ENCODE assay signal across 21 cellular contexts in the genomic region with DNA sequence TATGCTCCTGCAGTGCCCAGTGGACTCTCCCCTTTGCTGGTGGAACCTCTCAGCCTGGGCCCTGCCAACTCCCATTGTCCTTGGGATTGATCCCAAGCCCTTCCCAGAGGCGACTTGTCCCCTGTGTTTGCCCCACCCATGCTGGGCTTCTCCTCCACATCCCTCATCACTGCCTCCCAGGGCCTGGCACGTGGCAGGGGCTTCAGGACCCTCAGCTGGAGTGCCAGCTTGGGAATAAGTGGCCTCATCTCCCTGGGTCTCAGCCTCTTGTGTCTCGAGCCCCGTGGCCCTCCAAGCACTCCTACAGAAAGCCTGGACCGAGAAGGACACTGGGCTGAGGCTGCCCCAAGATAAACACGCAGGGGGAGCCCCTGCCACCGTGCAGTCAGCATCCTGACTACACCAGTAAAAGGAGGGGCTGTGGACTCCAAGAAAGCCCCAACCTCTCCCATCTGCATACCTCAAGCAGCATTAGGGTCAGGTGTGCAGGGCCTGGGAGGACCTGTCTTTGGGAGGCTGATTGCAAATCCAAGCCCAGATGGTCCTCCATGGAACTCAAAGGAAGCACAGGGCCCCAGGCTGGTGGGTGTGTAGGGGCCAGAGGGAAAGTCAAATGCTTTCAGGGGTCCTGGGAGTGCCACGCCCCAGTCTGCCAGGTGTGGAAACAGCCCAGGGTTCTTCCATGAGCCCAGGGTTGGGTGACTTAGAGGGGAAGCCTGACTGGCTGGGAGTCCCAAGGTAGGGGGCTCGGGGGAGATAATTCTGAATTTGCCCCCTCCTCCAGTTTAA. TPM values are rescaled to one million over a fixed set of nuclear protein-coding genes. Genes with fewer than 3 reads are reported as not detected.
DNase-seq lines count a peak whose midpoint lies in the region; ATAC-seq, FAIRE-seq and TF ChIP-seq lines count a peak whose summit lies in the region.
"Had no signal": no experiment of that assay in that cellular context is flagged by ENCODE, and none has a peak within 500 bp of the region (broad histone marks: within the 10 kb centered on the region; RNA-seq: fewer than 3 reads in every experiment).

No MANE protein-coding gene starts in this region.

- TF ChIP-seq EP300 in K562 (IDR thresholded peaks at IDR 0.05; ENCODE audit: low read length) = no peak

- H3K9me3 ChIP-seq in K562 (replicated peaks; ENCODE audit: control insufficient read depth, insufficient read depth, low read depth, low read length) = no peaks in the 10 kb centered on the region
- H3K9me3 ChIP-seq: ovary, SJCRH30 had no signal

- peaks cover 28 to 79% of the 10 kb centered on the region in 2 experiments; a peak in 4 of 5 replicates for H3K27me3 ChIP-seq in K562 (ENCODE audit: control insufficient read depth in 2 of 2, insufficient read depth in 2 of 2, low read length in 2 of 2)
- H3K27me3 ChIP-seq: gastrocnemius medialis, ovary, SJCRH30 had no signal

- no peaks in the 10 kb centered on the region for H3K36me3 Mint-ChIP-seq in osteocyte (ENCODE audit: unreplicated experiment)
- H3K36me3 Mint-ChIP-seq: activated naive CD8-positive, alpha-beta T cell treated with anti-CD3 and anti-CD28 coated beads for 36 hours had no signal

- POLR2A ChIA-PET in K562 (lab: Yijun Ruan, JAX) = interaction anchor here (1.4 to 9.0 kb wide), 4 partner anchors 11 to 23 kb away, joined by 3 to 100 read pairs (median 11); a partner anchor contains a TSS

- H3K27ac Mint-ChIP-seq in osteocyte (ENCODE audit: unreplicated experiment) = no peak overlapping the region
- H3K27ac Mint-ChIP-seq: activated naive CD8-positive, alpha-beta T cell treated with anti-CD3 and anti-CD28 coated beads for 36 hours; T-helper 2 cell treated with Interferon-gamma antibody and Interleukin-4, amounts not matched to agents 5 μg/mL and 100 μg/mL, for 36 hours had no signal

- H3K9me1 ChIP-seq in K562 (ENCODE audit: control insufficient read depth, insufficient read depth, low read length) = no peaks in the 10 kb centered on the region

- no peak for ATAC-seq in K562
- ATAC-seq in HG02973 (IDR thresholded peaks at IDR 0.05; ENCODE audit: unreplicated experiment) = no peak
- no peak for ATAC-seq in HG02938 (IDR thresholded peaks at IDR 0.05; ENCODE audit: unreplicated experiment)
- ATAC-seq: activated CD4-positive, CD25-positive, alpha-beta regulatory T cell treated with anti-CD3 and anti-CD28 coated beads, Interleukin-2, amount 50 U/mL, for 24 hours; gastrocnemius medialis had no signal

- TF ChIP-seq CTCF in GM13976 (IDR thresholded peaks at IDR 0.05; ENCODE audit: borderline replicate concordance, control extremely low read depth, extremely low read depth, insufficient read depth, missing control alignments) (no peak), K562 (IDR thresholded peaks at IDR 0.05 in 2 of 3, conservative IDR thresholded peaks at IDR 0.05 in 1 of 3; ENCODE audit: insufficient read depth in 2 of 3, low read depth in 1 of 3, low read length in 3 of 3) (no peak), osteocyte (IDR thresholded peaks at IDR 0.05) (no peak)

- intact Hi-C loops in K562 (cut with micrococcal nuclease) = no loop called here

- no peak overlapping the region for H2AFZ ChIP-seq in K562 (ENCODE audit: low read depth, low read length)

- H3K4me2 ChIP-seq in K562 (ENCODE audit: insufficient read depth, low read length) = no peak overlapping the region

- 0 out of 4 replicates have a peak, but pooled peaks of 1 of the 2 experiments have one; percentile 14 for TF ChIP-seq RAD21 in K562 (CRISPR knock-in tag; conservative IDR thresholded peaks at IDR 0.05 in 1 of 2, IDR thresholded peaks at IDR 0.05 in 1 of 2)

- H3K9ac ChIP-seq in K562 (ENCODE audit: insufficient read depth in 1 of 2, low read depth in 2 of 2, low read length in 2 of 2) = peak overlapping the region in 1 of 2 experiments; percentile 12; a peak in 1 of 4 replicates

- no peak for FAIRE-seq in K562 (lab: Jason Lieb, UNC)

- no peak for TF ChIP-seq POLR2A in K562 (conservative IDR thresholded peaks at IDR 0.05)

- no peak overlapping the region for H3K4me3 ChIP-seq in K562
- H3K4me3 ChIP-seq: gastrocnemius medialis, ovary, SJCRH30 had no signal

- H3K27me3 Mint-ChIP-seq in osteocyte (ENCODE audit: unreplicated experiment) = peaks cover 16% of the 10 kb centered on the region
- H3K27me3 Mint-ChIP-seq: activated naive CD8-positive, alpha-beta T cell treated with anti-CD3 and anti-CD28 coated beads for 36 hours had no signal

- H3K4me1 Mint-ChIP-seq in osteocyte (ENCODE audit: unreplicated experiment) = no peaks in the 10 kb centered on the region
- H3K4me1 Mint-ChIP-seq: activated naive CD8-positive, alpha-beta T cell treated with anti-CD3 and anti-CD28 coated beads for 36 hours had no signal

- BruUV-seq in K562 (replicated peaks; lab: Mats Ljungman, UMichigan) = no TSS peak

- peak; percentile 23 for DNase-seq in activated CD4-positive, CD25-positive, alpha-beta regulatory T cell treated with anti-CD3 and anti-CD28 coated beads, Interleukin-2, amount 50 U/mL, for 72 hours
- no peak for DNase-seq in activated CD4-positive, CD25-positive, alpha-beta regulatory T cell (lab: John Stamatoyannopoulos, UW)
- DNase-seq in GM13976 (ENCODE audit: low spot score) (peak; percentile 11), K562 (ENCODE audit: extremely low read depth in 1 of 4, low spot score in 3 of 4) (peak in 1 of 4 experiments; percentile 46), osteocyte (ENCODE audit: extremely low spot score, unreplicated experiment) (peak; percentile 70), COLO668 (lab: John Stamatoyannopoulos, UW; ENCODE audit: unreplicated experiment) (no peak)
- DNase-seq: 8988T; activated naive CD8-positive, alpha-beta T cell treated with anti-CD3 and anti-CD28 coated beads for 36 hours; Calu3; gastrocnemius medialis; Kasumi-1; NCI-H1105; NCI-H2081 treated with DMSO at 0.1 percent for 48 hours; NCI-H524; SJCRH30; stimulated activated CD4-positive, alpha-beta T cell treated with anti-CD3 and anti-CD28 coated beads, Interleukin-2, amount 100 ng/mL, for 48 hours had no signal

- no peak overlapping the region for H3K4me3 Mint-ChIP-seq in osteocyte (ENCODE audit: unreplicated experiment)
- H3K4me3 Mint-ChIP-seq: activated naive CD8-positive, alpha-beta T cell treated with anti-CD3 and anti-CD28 coated beads for 36 hours; T-helper 2 cell treated with Interferon-gamma antibody and Interleukin-4, amounts not matched to agents 5 μg/mL and 100 μg/mL, for 36 hours had no signal

- no peaks in the 10 kb centered on the region for H3K36me3 ChIP-seq in K562 (ENCODE audit: control insufficient read depth, insufficient read depth, low read length)
- H3K36me3 ChIP-seq: gastrocnemius medialis, ovary, SJCRH30 had no signal

- CTCF ChIA-PET in K562 (lab: Yijun Ruan, JAX; ENCODE audit: low intra/inter-chr PET ratio) = no interaction called here

- no peaks in the 10 kb centered on the region for H3K79me2 ChIP-seq in K562 (ENCODE audit: control insufficient read depth, insufficient read depth, low read length)

- H3K27ac ChIP-seq in K562 (ENCODE audit: extremely low read depth, low read depth, low read length) = no peak overlapping the region
- H3K27ac ChIP-seq: gastrocnemius medialis, ovary, SJCRH30 had no signal

- in situ Hi-C loops in GM13976 (cut with MboI; ENCODE audit: low sequenced_read_pairs, unreplicated experiment) = no loop called here
- in situ Hi-C loops in K562 (cut with MboI) = no loop called here

- H3K4me1 ChIP-seq in K562 (replicated peaks in 1 of 2; ENCODE audit: control insufficient read depth in 2 of 2, insufficient read depth in 2 of 2, low read length in 2 of 2) = peaks cover 0 to 3% of the 10 kb centered on the region in 2 experiments; a peak in 1 of 5 replicates
- H3K4me1 ChIP-seq: gastrocnemius medialis, SJCRH30 had no signal

- 1% methylated on average over 9 of the region's 9 CpGs for WGBS in K562 (ENCODE audit: insufficient coverage, low coverage, missing lambda C conversion rate)

- H4K20me1 ChIP-seq in K562 (replicated peaks; ENCODE audit: control insufficient read depth, insufficient read depth, low read length) = peaks cover 58% of the 10 kb centered on the region

- H3K9me3 Mint-ChIP-seq in osteocyte (ENCODE audit: unreplicated experiment) = peaks cover 8% of the 10 kb centered on the region

TF ChIP-seq in K562, 482 proteins besides CTCF, POLR2A, EP300 and RAD21 (continues in another document):
- TF ChIP-seq ZNF140 (CRISPR knock-in tag; IDR thresholded peaks at IDR 0.05) (no peak), SMC3 (conservative IDR thresholded peaks at IDR 0.05; ENCODE audit: insufficient read depth, low read depth, low read length) (0 out of 2 replicates have a peak, but pooled peaks have one; percentile 9), NFE2L1 (tag; IDR thresholded peaks at IDR 0.05; ENCODE audit: borderline replicate concordance, low read depth) (no peak)

RNA-seq across cellular contexts. Expression of a gene that starts 9.5 kb away (rescaled TPM):
- total RNA-seq in K562 (2011; cell fraction: chromatin; rRNA removed; ENCODE audit: low replicate concordance) = 0.79 and 1.2 TPM in 2 replicates
- total RNA-seq in K562 (2011; cell fraction: nucleolus; rRNA removed) = 0.50 and 0.79 TPM in 2 replicates
- total RNA-seq in K562 (2011; cell fraction: nucleoplasm; rRNA removed) = 0.29 and 0.46 TPM in 2 replicates
- total RNA-seq in K562 (2014; rRNA removed) (0.14 and 0.24 TPM in 2 replicates), K562 (2014; rRNA removed; fragmentation: Illumina TruSeq; extraction: Trizol) (0.04 and 0.10 TPM in 2 replicates), K562 (2015; rRNA removed; fragmentation: Illumina TruSeq; extraction: Trizol) (0.04 and 0.11 TPM in 2 replicates), K562 (2021) (0.22 and 0.74 TPM in 2 replicates), osteocyte (2.9 and 3.7 TPM in 2 replicates)
- polyA plus RNA-seq in K562 (2011; rRNA removed) (0.13 and 0.22 TPM in 2 replicates), K562 (2014; fragmentation: Illumina TruSeq; extraction: Trizol) (0.12 and 0.13 TPM in 2 replicates), K562 (2014; fragmentation: Nextera tagmentation; extraction: Ambion mirVana) (not detected), K562 (2014; rRNA removed) (0.18 TPM in 1 of 2 replicates, not detected in the other)
- 0.15 and 0.31 TPM in 2 replicates for polyA plus RNA-seq in K562 (2011; cell fraction: cytosol; rRNA removed)
- polyA plus RNA-seq in K562 (2011; cell fraction: nucleus; rRNA removed) = 0.35 and 0.60 TPM in 2 replicates
- polyA plus RNA-seq in K562 (2012) = 0.14 and 0.26 TPM in 2 replicates
- 0.21 and 0.32 TPM in 2 replicates for polyA minus RNA-seq in K562 (2011; rRNA and poly(A)+ RNA removed)
- 0.57 TPM in 1 of 2 replicates, not detected in the other for polyA minus RNA-seq in K562 (2011; cell fraction: cytosol; rRNA and poly(A)+ RNA removed)
- polyA minus RNA-seq in K562 (2011; cell fraction: nucleus; rRNA and poly(A)+ RNA removed) = 0.40 and 0.67 TPM in 2 replicates

Comparison
In these comparisons a context has a peak if more than half of its experiments do, and no peak if none do; other contexts are left out.
1. DNase-seq: peak in activated CD4-positive, CD25-positive, alpha-beta regulatory T cell treated with anti-CD3 and anti-CD28 coated beads, Interleukin-2, amount 50 U/mL, for 72 hours (single experiment), GM13976 (single experiment) and osteocyte (single experiment); none in activated CD4-positive, CD25-positive, alpha-beta regulatory T cell (0 of 4) and COLO668 (single experiment).